Comparison of ENCODE assay signal across 25 cellular contexts in genomic region chr21:45037986-45038385, GRCh38.
"Had no signal": no experiment of that assay in that cellular context is flagged by ENCODE, and none has a peak within 500 bp of the region (broad histone marks: within the 10 kb centered on the region; RNA-seq: fewer than 3 reads in every experiment).

No MANE protein-coding gene starts in this region.

- H3K36me3 ChIP-seq: MG63, SJCRH30 had no signal

- H3K27me3 ChIP-seq: MG63, SJCRH30 had no signal

- DNase-seq: Karpas-422; KG1; MG63; NCI-H1092; NCI-H1105 treated with DMSO at 0.1 percent for 48 hours; NCI-H1417 treated with DMSO at 0.1 percent for 48 hours; NCI-H146; NCI-H1694 treated with DMSO at 0.1 percent for 48 hours; NCI-H1930; NCI-H2081; NCI-H2107; NCI-H226; NCI-H446; NCI-H510A; NCI-H524 treated with DMSO at 0.1 percent for 48 hours; NCI-H69; NCI-H774; NK-92 treated with Interleukin-12 subunit alpha and Interleukin-12 subunit beta, amount 100 ng/mL, for 24 hours; PC-3; SHP77 treated with DMSO at 0.1 percent for 48 hours; SJCRH30; SW 1271; T-cell had no signal

- H3K9me3 ChIP-seq: SJCRH30 had no signal

- H3K4me3 Mint-ChIP-seq: T-cell had no signal

- H3K27ac ChIP-seq: SJCRH30 had no signal

- ATAC-seq: Panc1, PC-3, Right ventricle myocardium inferior, T-cell had no signal

- H3K27ac Mint-ChIP-seq: T-cell had no signal

- H3K36me3 Mint-ChIP-seq: T-cell had no signal

- H3K4me3 ChIP-seq: MG63, SJCRH30 had no signal
